ENCODE assay signal across 8 cellular contexts in the genomic region with DNA sequence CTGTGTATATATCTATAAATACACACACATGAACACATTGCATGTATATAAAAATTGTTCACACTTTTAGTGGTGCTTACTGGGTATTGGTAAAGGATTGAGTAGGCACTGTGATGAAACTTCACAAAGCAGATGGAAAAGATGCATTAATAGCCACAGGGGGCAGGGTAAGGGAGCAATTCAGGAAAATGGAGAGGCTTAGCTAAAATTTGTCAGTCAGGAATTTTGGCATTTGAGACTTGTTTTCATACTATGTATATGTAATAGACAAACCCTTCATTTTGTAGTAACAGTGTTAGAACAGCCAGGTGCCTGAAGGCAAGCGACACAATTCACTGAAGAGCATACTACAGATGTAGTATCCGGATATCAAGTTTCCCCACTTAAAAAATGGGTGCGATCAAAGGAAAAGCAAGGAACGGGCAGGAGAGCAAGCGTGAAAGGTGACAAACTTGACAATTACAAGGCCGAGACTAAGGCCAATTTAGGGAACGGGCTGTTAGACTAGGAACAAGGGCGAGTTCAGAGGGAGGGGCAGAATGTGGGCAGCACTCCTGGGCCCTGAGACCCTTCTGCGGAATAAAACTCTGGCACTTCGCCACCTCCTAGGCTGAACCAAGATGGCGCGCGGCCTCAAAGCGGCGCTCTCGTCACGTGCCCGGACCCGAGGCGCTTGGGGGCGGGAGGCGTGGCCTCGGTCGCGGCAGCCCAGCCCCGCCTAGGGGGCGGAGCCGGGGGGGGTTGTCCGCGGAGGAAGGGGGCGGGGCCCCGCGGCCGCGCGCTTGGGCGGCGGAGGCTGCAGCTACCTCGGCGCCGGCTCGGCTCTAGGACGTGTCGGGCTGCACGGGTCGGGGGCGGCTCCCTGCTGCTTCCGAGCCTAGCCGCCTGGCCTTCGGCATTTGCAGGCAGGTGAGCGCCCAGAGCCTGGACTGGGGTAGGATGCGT.
DNase-seq lines count a peak whose midpoint lies in the region; ATAC-seq and TF ChIP-seq lines count a peak whose summit lies in the region.

Gene PPFIA4 (plus strand): TSS at position 771 of the 945 bp plus-strand sequence. CDS start 12,518 bp downstream, outside the sequence.

- TF ChIP-seq CTCF in cardiac fibroblast (IDR thresholded peaks at IDR 0.05; ENCODE audit: low read depth, low read length): no peak

- peak; percentile 96 for DNase-seq in NCI-H2171 treated with DMSO at 0.1 percent for 48 hours (lab: John Stamatoyannopoulos, UW)
- DNase-seq in activated CD4-positive, CD25-positive, alpha-beta regulatory T cell (lab: John Stamatoyannopoulos, UW): peak; percentile 65 to 78 (median 70)
- peak; percentile 83 to 91 for DNase-seq in cardiac fibroblast (ENCODE audit: low read depth in 2 of 2)
- DNase-seq in iris pigment epithelial cell (ENCODE audit: low read depth): peak; percentile 78
- DNase-seq in smooth muscle cell of the brain vasculature (ENCODE audit: low read depth, low spot score): peak; percentile 58
- no peak for DNase-seq in cortex of kidney (lab: John Stamatoyannopoulos, UW)

- H3K4me3 ChIP-seq in cardiac fibroblast (replicated peaks in 1 of 2; ENCODE audit: low read depth in 2 of 2, low read length in 2 of 2): peak within 1 kb of the TSS; percentile 80 to 89

- ATAC-seq in GM18519 (IDR thresholded peaks at IDR 0.05; ENCODE audit: low FRiP score, unreplicated experiment) (peak; percentile 50), HG03097 (IDR thresholded peaks at IDR 0.05; ENCODE audit: low FRiP score, unreplicated experiment) (peak; percentile 63)
